In genomic region chr5:179731791-179732411, GRCh38 we compare ENCODE assay signal across 7 cellular contexts. TPM values are rescaled to one million over a fixed set of nuclear protein-coding genes. Genes with fewer than 3 reads are reported as not detected.
DNase-seq lines count a peak whose midpoint lies in the region; ATAC-seq lines count a peak whose summit lies in the region.

No MANE protein-coding gene starts in this region.

- peak overlapping the region; percentile 93 for H3K27ac Mint-ChIP-seq in activated naive CD8-positive, alpha-beta T cell treated with anti-CD3 and anti-CD28 coated beads, Interleukin-2, amount 50 U/mL, for 24 hours
- peak overlapping the region; percentile 86 to 97 (median 96) for H3K27ac Mint-ChIP-seq in immature natural killer cell

- no peaks in the 10 kb centered on the region for H3K9me3 Mint-ChIP-seq in activated naive CD8-positive, alpha-beta T cell treated with anti-CD3 and anti-CD28 coated beads, Interleukin-2, amount 50 U/mL, for 24 hours
- no peaks in the 10 kb centered on the region for H3K9me3 Mint-ChIP-seq in immature natural killer cell

- peaks cover 42% of the 10 kb centered on the region for H3K4me1 Mint-ChIP-seq in activated naive CD8-positive, alpha-beta T cell treated with anti-CD3 and anti-CD28 coated beads, Interleukin-2, amount 50 U/mL, for 24 hours
- H3K4me1 Mint-ChIP-seq in immature natural killer cell, result peaks cover 29 to 44% of the 10 kb centered on the region in 2 donors

- peaks cover 55% of the 10 kb centered on the region for H3K36me3 Mint-ChIP-seq in activated naive CD8-positive, alpha-beta T cell treated with anti-CD3 and anti-CD28 coated beads, Interleukin-2, amount 50 U/mL, for 24 hours (ENCODE audit: low read depth)
- peaks cover 8 to 36% (median 17%) of the 10 kb centered on the region in 3 donors for H3K36me3 Mint-ChIP-seq in immature natural killer cell

- peak; percentile 15 for ATAC-seq in GM18517 (IDR thresholded peaks at IDR 0.05; ENCODE audit: unreplicated experiment)
- peak; percentile 8 for ATAC-seq in HG02623 (IDR thresholded peaks at IDR 0.05; ENCODE audit: unreplicated experiment)
- peak; percentile 48 for ATAC-seq in activated naive CD8-positive, alpha-beta T cell treated with anti-CD3 and anti-CD28 coated beads, Interleukin-2, amount 50 U/mL, for 24 hours

- peak; percentile 72 for DNase-seq in NCI-H226
- peak; percentile 25 for DNase-seq in activated naive CD8-positive, alpha-beta T cell treated with anti-CD3 and anti-CD28 coated beads, Interleukin-2, amount 50 U/mL, for 24 hours
- peak in 1 of 3 donors; percentile 5 for DNase-seq in immature natural killer cell
- DNase-seq in stimulated activated CD4-positive, alpha-beta T cell treated with anti-CD3 and anti-CD28 coated beads, Interleukin-2, amount 100 ng/mL, for 4 hours (ENCODE audit: low read depth), result peak; percentile 1
- no peak for DNase-seq in effector CD4-positive, alpha-beta T cell

- no peaks in the 10 kb centered on the region for H3K27me3 Mint-ChIP-seq in activated naive CD8-positive, alpha-beta T cell treated with anti-CD3 and anti-CD28 coated beads, Interleukin-2, amount 50 U/mL, for 24 hours
- H3K27me3 Mint-ChIP-seq in immature natural killer cell (ENCODE audit: low read depth in 3 of 3), result peaks cover 2 to 4% (median 4%) of the 10 kb centered on the region in 3 donors

- H3K4me3 Mint-ChIP-seq in activated naive CD8-positive, alpha-beta T cell treated with anti-CD3 and anti-CD28 coated beads, Interleukin-2, amount 50 U/mL, for 24 hours, result peak overlapping the region; percentile 75
- H3K4me3 Mint-ChIP-seq in immature natural killer cell, result peak overlapping the region; percentile 88 to 93 (median 88)

RNA-seq across cellular contexts. Expression of gene MAML1, which starts 0.7 kb away (rescaled TPM):
- polyA plus RNA-seq in immature natural killer cell, result 1 to 10 TPM in 2 of 3 donors, under 1 TPM in 1; 0.59 to 8.5 (median 1.5) TPM

RNA-seq across cellular contexts. Expression of gene CANX, which starts 33.1 kb away (rescaled TPM):
- polyA plus RNA-seq in immature natural killer cell, result 100 to 1,000 TPM; 240 to 326 (median 325) TPM

RNA-seq across cellular contexts. Expression of gene CBY3, which starts 51.1 kb away (rescaled TPM):
- polyA plus RNA-seq in immature natural killer cell, result 1 to 10 TPM in 1 of 3 donors, under 1 TPM in 2; 0.56 to 1.3 (median 0.86) TPM
